34 cellular contexts compared by ENCODE assay signal in genomic region chr9:123972618-123973017, GRCh38. TPM values are rescaled to one million over a fixed set of nuclear protein-coding genes. Genes with fewer than 3 reads are reported as not detected.
"Had no signal": no experiment of that assay in that cellular context is flagged by ENCODE, and none has a peak within 500 bp of the region (broad histone marks: within the 10 kb centered on the region; RNA-seq: fewer than 3 reads in every experiment).

No MANE protein-coding gene starts in this region.

- H3K27ac ChIP-seq: dorsolateral prefrontal cortex, epithelial cell of prostate, gastrocnemius medialis, heart left ventricle, hepatocyte, neutrophil, pancreas, stomach, thyroid gland had no signal

- H3K27me3 ChIP-seq: pancreas, thyroid gland had no signal

- DNase-seq: dorsolateral prefrontal cortex; effector CD4-positive, alpha-beta T cell; foreskin fibroblast; gastrocnemius medialis; heart left ventricle; kidney; natural killer cell; pancreas; retina; stimulated activated CD4-positive, alpha-beta T cell treated with anti-CD3 and anti-CD28 coated beads, Interleukin-12 subunit alpha, Interleukin-12 subunit beta, amount 100 ng/mL, for 4 hours; stimulated activated CD4-positive, alpha-beta T cell treated with anti-CD3 and anti-CD28 coated beads, Interleukin-2, amount 100 ng/mL, for 24 hours; stimulated activated CD4-positive, alpha-beta T cell treated with anti-CD3 and anti-CD28 coated beads, Interleukin-4, amount 100 ng/mL, for 24 hours; stimulated activated naive CD4-positive, alpha-beta T cell treated with Interleukin-2 at 50 U/mL for 16 hours; stomach; thyroid gland had no signal

- H3K9me3 ChIP-seq: gastrocnemius medialis, heart left ventricle, neutrophil, pancreas, stomach, thyroid gland had no signal

- H3K4me1 Mint-ChIP-seq: natural killer cell; stimulated activated effector memory CD8-positive, alpha-beta T cell treated with anti-CD3 and anti-CD28 coated beads, Interleukin-12 subunit alpha, Interleukin-12 subunit beta, amount 100 ng/mL, for 72 hours had no signal

- H3K36me3 ChIP-seq: gastrocnemius medialis, heart left ventricle, neutrophil, pancreas, stomach, thyroid gland had no signal

- H3K4me3 ChIP-seq: dorsolateral prefrontal cortex, gastrocnemius medialis, heart left ventricle, hepatocyte, lung, pancreas, smooth muscle cell, stomach, thyroid gland had no signal

- H2AFZ ChIP-seq: hepatocyte had no signal

- ATAC-seq: esophagus mucosa; gastrocnemius medialis; heart left ventricle; left lobe of liver; natural killer cell; pancreas; sciatic nerve; stimulated activated effector memory CD8-positive, alpha-beta T cell treated with anti-CD3 and anti-CD28 coated beads, Interleukin-12 subunit alpha, Interleukin-12 subunit beta, amount 100 ng/mL, for 72 hours had no signal

- H3K36me3 Mint-ChIP-seq: natural killer cell; stimulated activated effector memory CD8-positive, alpha-beta T cell treated with anti-CD3 and anti-CD28 coated beads, Interleukin-12 subunit alpha, Interleukin-12 subunit beta, amount 100 ng/mL, for 72 hours; type B pancreatic cell had no signal

- H3K4me1 ChIP-seq: gastrocnemius medialis, heart left ventricle, pancreas, stomach, thyroid gland had no signal

- FAIRE-seq: colon, kidney, pancreas had no signal

- H3K79me2 ChIP-seq: hepatocyte had no signal

- H3K4me2 ChIP-seq: hepatocyte, smooth muscle cell had no signal

- H3K4me3 Mint-ChIP-seq: memory B cell; natural killer cell; stimulated activated effector memory CD8-positive, alpha-beta T cell treated with anti-CD3 and anti-CD28 coated beads, Interleukin-12 subunit alpha, Interleukin-12 subunit beta, amount 100 ng/mL, for 72 hours; type B pancreatic cell had no signal

- H3K9me3 Mint-ChIP-seq: natural killer cell; stimulated activated effector memory CD8-positive, alpha-beta T cell treated with anti-CD3 and anti-CD28 coated beads, Interleukin-12 subunit alpha, Interleukin-12 subunit beta, amount 100 ng/mL, for 72 hours; type B pancreatic cell had no signal

- H3K27ac Mint-ChIP-seq: memory B cell; natural killer cell; stimulated activated effector memory CD8-positive, alpha-beta T cell treated with anti-CD3 and anti-CD28 coated beads, Interleukin-12 subunit alpha, Interleukin-12 subunit beta, amount 100 ng/mL, for 72 hours; type B pancreatic cell had no signal

RNA-seq across cellular contexts. Expression of gene LHX2, which starts 39.0 kb away (rescaled TPM):
- total RNA-seq: esophagus mucosa, gastrocnemius medialis, glomerular endothelial cell, hepatocyte, kidney, mononuclear cell, natural killer cell, omental fat pad, pancreas, posterior vena cava, pulmonary artery endothelial cell, sciatic nerve, smooth muscle cell, subcutaneous adipose tissue, thyroid gland, urinary bladder had no signal
- polyA plus RNA-seq: hepatocyte, pancreas, smooth muscle cell, stomach, urinary bladder had no signal
